8 cellular contexts compared by ENCODE assay signal in genomic region chr19:17510220-17510993, GRCh38. TPM values are rescaled to one million over a fixed set of nuclear protein-coding genes. Genes with fewer than 3 reads are reported as not detected.
DNase-seq lines count a peak whose midpoint lies in the region; ATAC-seq and TF ChIP-seq lines count a peak whose summit lies in the region.

No MANE protein-coding gene starts in this region.

- TF ChIP-seq CTCF in astrocyte of the cerebellum (IDR thresholded peaks at IDR 0.05; ENCODE audit: low read depth, low read length, missing control alignments), result no peak
- no peak for TF ChIP-seq CTCF in lower lobe of right lung (IDR thresholded peaks at IDR 0.05)
- no peak for TF ChIP-seq CTCF in type B pancreatic cell (conservative IDR thresholded peaks at IDR 0.05)

- ATAC-seq in lower lobe of right lung (no peak), GM18498 (IDR thresholded peaks at IDR 0.05; ENCODE audit: unreplicated experiment) (no peak)

- in situ Hi-C loops in astrocyte of the cerebellum (cut with HindIII; ENCODE audit: low sequenced_read_pairs), result no loop called here

- H3K36me3 Mint-ChIP-seq in activated naive CD4-positive, alpha-beta T cell treated with anti-CD3 and anti-CD28 coated beads for 36 hours (ENCODE audit: low read depth), result peaks cover 4% of the 10 kb centered on the region
- H3K36me3 Mint-ChIP-seq in type B pancreatic cell, result peaks cover 10% of the 10 kb centered on the region

- no peaks in the 10 kb centered on the region for H3K9me3 Mint-ChIP-seq in activated naive CD4-positive, alpha-beta T cell treated with anti-CD3 and anti-CD28 coated beads for 36 hours
- no peaks in the 10 kb centered on the region for H3K9me3 Mint-ChIP-seq in type B pancreatic cell

- peak overlapping the region; percentile 99 for H3K27ac ChIP-seq in lower lobe of right lung

- no peaks in the 10 kb centered on the region for H3K9me3 ChIP-seq in lower lobe of right lung

- intact Hi-C loops in activated naive CD4-positive, alpha-beta T cell treated with anti-CD3 and anti-CD28 coated beads for 36 hours (cut with micrococcal nuclease), result loop anchor here (5.0 kb wide), 2 partner anchors 203 to 347 kb away; partner anchors contain the start of genes DDA1, MRPL34 and RPL18A
- intact Hi-C loops in lower lobe of right lung (cut with DNase I), result no loop called here

- H3K36me3 ChIP-seq in lower lobe of right lung, result peaks cover 11% of the 10 kb centered on the region

- H3K4me3 ChIP-seq in astrocyte of the cerebellum (ENCODE audit: low read depth, low read length) (peak overlapping the region; percentile 79), lower lobe of right lung (peak overlapping the region; percentile 94)

- H3K27me3 ChIP-seq in lower lobe of right lung (ENCODE audit: low read depth), result no peaks in the 10 kb centered on the region

- H3K4me1 Mint-ChIP-seq in activated naive CD4-positive, alpha-beta T cell treated with anti-CD3 and anti-CD28 coated beads for 36 hours (ENCODE audit: low read depth), result peaks cover 37% of the 10 kb centered on the region
- peaks cover 21% of the 10 kb centered on the region for H3K4me1 Mint-ChIP-seq in type B pancreatic cell (ENCODE audit: unreplicated experiment)

- CTCF ChIA-PET in activated naive CD4-positive, alpha-beta T cell treated with anti-CD3 and anti-CD28 coated beads for 36 hours (lab: Charles Lee), result interaction anchor here (0.6 to 3.5 kb wide), 3 partner anchors 12 to 16 kb away, joined by 4 to 21 read pairs (median 4); no protein-coding TSS in a partner anchor

- H3K4me1 ChIP-seq in lower lobe of right lung, result peaks cover 43% of the 10 kb centered on the region

- DNase-seq in activated naive CD4-positive, alpha-beta T cell treated with anti-CD3 and anti-CD28 coated beads for 36 hours, result no peak
- DNase-seq in activated naive CD4-positive, alpha-beta T cell (lab: John Stamatoyannopoulos, UW), result no peak
- DNase-seq in astrocyte of the cerebellum (ENCODE audit: low read depth) (no peak), lower lobe of right lung (no peak), type B pancreatic cell (ENCODE audit: extremely low spot score, unreplicated experiment) (no peak), amygdala (lab: John Stamatoyannopoulos, UW) (no peak), amniotic stem cell (lab: John Stamatoyannopoulos, UW) (no peak)

- peak overlapping the region; percentile 93 for H3K27ac Mint-ChIP-seq in activated naive CD4-positive, alpha-beta T cell treated with anti-CD3 and anti-CD28 coated beads for 36 hours
- peak overlapping the region; percentile 98 for H3K27ac Mint-ChIP-seq in type B pancreatic cell

- no peaks in the 10 kb centered on the region for H3K27me3 Mint-ChIP-seq in activated naive CD4-positive, alpha-beta T cell treated with anti-CD3 and anti-CD28 coated beads for 36 hours (ENCODE audit: low read depth)
- no peaks in the 10 kb centered on the region for H3K27me3 Mint-ChIP-seq in type B pancreatic cell

- peak overlapping the region; percentile 93 for H3K4me3 Mint-ChIP-seq in activated naive CD4-positive, alpha-beta T cell treated with anti-CD3 and anti-CD28 coated beads for 36 hours
- H3K4me3 Mint-ChIP-seq in type B pancreatic cell, result peak overlapping the region; percentile 100

RNA-seq across cellular contexts. Expression of gene PGLS, which starts 1.0 kb away (rescaled TPM):
- 10 to 100 TPM; 54.5 to 58.0 TPM for total RNA-seq in activated naive CD4-positive, alpha-beta T cell treated with anti-CD3 and anti-CD28 coated beads for 36 hours
- 89.4 TPM for total RNA-seq in lower lobe of right lung
- total RNA-seq in type B pancreatic cell (ENCODE audit: low replicate concordance), result 94.9 and 103 TPM in 2 replicates

RNA-seq across cellular contexts. Expression of gene SLC27A1, which starts 40.1 kb away (rescaled TPM):
- total RNA-seq in activated naive CD4-positive, alpha-beta T cell treated with anti-CD3 and anti-CD28 coated beads for 36 hours, result 1 to 10 TPM; 1.2 to 1.7 TPM
- total RNA-seq in lower lobe of right lung (27.0 TPM), type B pancreatic cell (ENCODE audit: low replicate concordance) (12.1 and 15.5 TPM in 2 replicates)

RNA-seq across cellular contexts. Expression of gene COLGALT1, which starts 45.0 kb away (rescaled TPM):
- 10 to 100 TPM; 36.8 to 37.3 TPM for total RNA-seq in activated naive CD4-positive, alpha-beta T cell treated with anti-CD3 and anti-CD28 coated beads for 36 hours
- total RNA-seq in lower lobe of right lung, result 142 TPM
- 69.7 and 73.7 TPM in 2 replicates for total RNA-seq in type B pancreatic cell (ENCODE audit: low replicate concordance)

RNA-seq across cellular contexts. Expression of gene NXNL1, which starts 49.7 kb away (rescaled TPM):
- not detected for total RNA-seq in activated naive CD4-positive, alpha-beta T cell treated with anti-CD3 and anti-CD28 coated beads for 36 hours
- not detected for total RNA-seq in lower lobe of right lung
- total RNA-seq in type B pancreatic cell (ENCODE audit: low replicate concordance), result not detected in 2 replicates
